ENCODE assay signal across 22 cellular contexts in the genomic region with DNA sequence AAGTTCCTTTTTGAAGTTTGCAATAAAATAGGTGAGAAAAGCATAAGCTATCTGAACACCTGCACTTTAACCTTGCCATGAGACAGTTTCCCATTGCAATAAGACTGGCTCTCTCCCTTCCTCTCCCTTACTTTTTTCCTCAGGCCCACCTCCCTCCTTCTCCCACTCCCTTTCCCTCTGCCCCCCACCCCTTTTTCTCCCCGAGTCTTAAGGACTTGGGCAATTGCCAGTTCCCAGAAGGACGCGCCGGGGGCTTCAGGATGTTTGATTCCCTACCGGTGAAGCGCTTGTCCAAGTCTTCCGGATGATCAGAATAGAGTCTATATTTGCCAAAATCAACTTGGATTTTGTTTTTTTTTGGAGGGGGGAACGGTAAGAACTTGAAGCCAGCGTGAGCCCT. TPM values are rescaled to one million over a fixed set of nuclear protein-coding genes. Genes with fewer than 3 reads are reported as not detected.
DNase-seq lines count a peak whose midpoint lies in the region; ATAC-seq and TF ChIP-seq lines count a peak whose summit lies in the region.
"Had no signal": no experiment of that assay in that cellular context is flagged by ENCODE, and none has a peak within 500 bp of the region (broad histone marks: within the 10 kb centered on the region; RNA-seq: fewer than 3 reads in every experiment).

No MANE protein-coding gene starts in this region.

- peaks cover 14% of the 10 kb centered on the region for H3K4me1 ChIP-seq in CD4-positive, alpha-beta memory T cell (ENCODE audit: insufficient read depth, low read length)

- peaks cover 11% of the 10 kb centered on the region for H3K4me1 Mint-ChIP-seq in activated CD4-positive, alpha-beta T cell treated with anti-CD3 and anti-CD28 coated beads, Interleukin-2, amount 10 ng/mL, durations not matched to agents 24 days and 14 days
- H3K4me1 Mint-ChIP-seq in CD4-positive, alpha-beta memory T cell = peaks cover 20 to 55% (median 28%) of the 10 kb centered on the region in 4 donors
- peaks cover 14 to 22% (median 14%) of the 10 kb centered on the region in 3 donors for H3K4me1 Mint-ChIP-seq in naive B cell

- H3K27ac Mint-ChIP-seq in activated CD4-positive, alpha-beta T cell treated with anti-CD3 and anti-CD28 coated beads, Interleukin-2, amount 10 ng/mL, durations not matched to agents 24 days and 14 days = peak overlapping the region; percentile 53
- peak overlapping the region in 4 of 7 donors; percentile 15 to 86 (median 85) for H3K27ac Mint-ChIP-seq in CD4-positive, alpha-beta memory T cell
- H3K27ac Mint-ChIP-seq in naive B cell = peak overlapping the region in 4 of 6 donors; percentile 38 to 87 (median 61)

- ATAC-seq in naive B cell (ENCODE audit: low read depth in 2 of 2) = no peak
- no peak for ATAC-seq in GM19467 (IDR thresholded peaks at IDR 0.05; ENCODE audit: unreplicated experiment)
- ATAC-seq: left cardiac atrium had no signal

- no peak overlapping the region for H3K4me3 Mint-ChIP-seq in activated CD4-positive, alpha-beta T cell treated with anti-CD3 and anti-CD28 coated beads, Interleukin-2, amount 10 ng/mL, durations not matched to agents 24 days and 14 days
- H3K4me3 Mint-ChIP-seq in CD4-positive, alpha-beta memory T cell = peak overlapping the region in 5 of 8 donors; percentile 39 to 66 (median 51)
- H3K4me3 Mint-ChIP-seq in naive B cell = peak overlapping the region in 4 of 8 donors; percentile 29 to 44 (median 35)

- no peak for TF ChIP-seq CTCF in WERI-Rb-1 (IDR thresholded peaks at IDR 0.05; ENCODE audit: low read depth, low read length)

- intact Hi-C loops in activated CD4-positive, alpha-beta T cell treated with anti-CD3 and anti-CD28 coated beads, Interleukin-2, amount 10 ng/mL, durations not matched to agents 24 days and 14 days (cut with micrococcal nuclease) = loop anchor here (2.0 to 5.0 kb wide), 4 partner anchors 45 to 510 kb away; a partner anchor contains a TSS
- intact Hi-C loops in CD4-positive, alpha-beta memory T cell (cut with micrococcal nuclease) = no loop called here

- no peak for DNase-seq in activated CD4-positive, alpha-beta T cell treated with anti-CD3 and anti-CD28 coated beads, Interleukin-2, amount 10 ng/mL, durations not matched to agents 24 days and 14 days
- no peak for DNase-seq in activated CD4-positive, alpha-beta T cell treated with anti-CD3 and anti-CD28 coated beads for 48 hours
- DNase-seq in CD4-positive, alpha-beta memory T cell = no peak
- DNase-seq in WERI-Rb-1 = no peak
- no peak for DNase-seq in naive B cell
- DNase-seq in NCI-H69 (lab: John Stamatoyannopoulos, UW) = no peak
- DNase-seq in iPS-NIHi11 (ENCODE audit: low spot score) = no peak
- DNase-seq: adrenal gland, C1 segment of cervical spinal cord, DMS 273 treated with DMSO at 0.1 percent for 48 hours, foreskin melanocyte, KBM-7, left cardiac atrium, midbrain, NCI-H1694, nucleus accumbens, PC-9, T1000 had no signal

- H3K36me3 ChIP-seq in CD4-positive, alpha-beta memory T cell (ENCODE audit: insufficient read depth, low read length) = no peaks in the 10 kb centered on the region
- no peaks in the 10 kb centered on the region for H3K36me3 ChIP-seq in WERI-Rb-1
- H3K36me3 ChIP-seq: adrenal gland had no signal

- peaks cover 37% of the 10 kb centered on the region for H3K9me3 Mint-ChIP-seq in activated CD4-positive, alpha-beta T cell treated with anti-CD3 and anti-CD28 coated beads, Interleukin-2, amount 10 ng/mL, durations not matched to agents 24 days and 14 days
- H3K9me3 Mint-ChIP-seq in CD4-positive, alpha-beta memory T cell = peaks cover 0 to 45% (median 26%) of the 10 kb centered on the region in 8 donors
- peaks cover 4 to 47% (median 21%) of the 10 kb centered on the region in 7 donors for H3K9me3 Mint-ChIP-seq in naive B cell

- POLR2A ChIA-PET in CD4-positive, alpha-beta memory T cell (lab: Charles Lee; ENCODE audit: partially characterized antibody) = no interaction called here

- no peak overlapping the region for H3K4me3 ChIP-seq in CD4-positive, alpha-beta memory T cell (ENCODE audit: low read length in 2 of 2)
- peak overlapping the region; percentile 48 for H3K4me3 ChIP-seq in WERI-Rb-1 (ENCODE audit: low read depth, low read length)
- H3K4me3 ChIP-seq: adrenal gland, PC-9 had no signal

- no peak overlapping the region for H3K27ac ChIP-seq in CD4-positive, alpha-beta memory T cell (ENCODE audit: low read depth, low read length)
- H3K27ac ChIP-seq in WERI-Rb-1 = no peak overlapping the region
- H3K27ac ChIP-seq: adrenal gland, epithelial cell of prostate, HL-60, PC-9 had no signal

- no peaks in the 10 kb centered on the region for H3K9me3 ChIP-seq in CD4-positive, alpha-beta memory T cell (ENCODE audit: control insufficient read depth in 1 of 2, low read length in 2 of 2)
- no peaks in the 10 kb centered on the region for H3K9me3 ChIP-seq in WERI-Rb-1 (ENCODE audit: severe bottlenecking)
- H3K9me3 ChIP-seq: adrenal gland had no signal

- H3K27me3 Mint-ChIP-seq in activated CD4-positive, alpha-beta T cell treated with anti-CD3 and anti-CD28 coated beads, Interleukin-2, amount 10 ng/mL, durations not matched to agents 24 days and 14 days = peaks cover 85% of the 10 kb centered on the region
- peaks cover 72 to 76% of the 10 kb centered on the region in 2 donors for H3K27me3 Mint-ChIP-seq in CD4-positive, alpha-beta memory T cell
- peaks cover 73 to 89% (median 89%) of the 10 kb centered on the region in 3 donors for H3K27me3 Mint-ChIP-seq in naive B cell

- CTCF ChIA-PET in CD4-positive, alpha-beta memory T cell (lab: Charles Lee; ENCODE audit: partially characterized antibody) = interaction anchor here (1.5 kb wide), 1 partner anchor 194 kb away, joined by 3 read pairs; no protein-coding TSS in a partner anchor

- peaks cover 9% of the 10 kb centered on the region for H3K36me3 Mint-ChIP-seq in activated CD4-positive, alpha-beta T cell treated with anti-CD3 and anti-CD28 coated beads, Interleukin-2, amount 10 ng/mL, durations not matched to agents 24 days and 14 days (ENCODE audit: low read depth)
- peaks cover 0 to 1% of the 10 kb centered on the region in 2 donors for H3K36me3 Mint-ChIP-seq in CD4-positive, alpha-beta memory T cell
- H3K36me3 Mint-ChIP-seq in naive B cell = peaks cover 6 to 25% of the 10 kb centered on the region in 2 donors

- peaks cover 79% of the 10 kb centered on the region for H3K27me3 ChIP-seq in CD4-positive, alpha-beta memory T cell (ENCODE audit: insufficient read depth, low read length)
- peaks cover 67% of the 10 kb centered on the region for H3K27me3 ChIP-seq in WERI-Rb-1 (ENCODE audit: insufficient read depth, low read depth, severe bottlenecking)

RNA-seq across cellular contexts. Expression of a gene that starts 2.1 kb away (rescaled TPM):
- not detected in 2 replicates for total RNA-seq in activated CD4-positive, alpha-beta T cell treated with anti-CD3 and anti-CD28 coated beads, Interleukin-2, amount 10 ng/mL, durations not matched to agents 24 days and 14 days
- total RNA-seq in CD4-positive, alpha-beta memory T cell = not detected
- polyA plus RNA-seq in CD4-positive, alpha-beta memory T cell = not detected
- polyA plus RNA-seq in naive B cell (ENCODE audit: low read depth in 6 of 6) = not detected
- total RNA-seq: adrenal gland, dermis microvascular lymphatic vessel endothelial cell, left cardiac atrium, PC-9 had no signal
- polyA plus RNA-seq: adrenal gland had no signal
